ENCODE assay signal across 2 cellular contexts in the genomic region with DNA sequence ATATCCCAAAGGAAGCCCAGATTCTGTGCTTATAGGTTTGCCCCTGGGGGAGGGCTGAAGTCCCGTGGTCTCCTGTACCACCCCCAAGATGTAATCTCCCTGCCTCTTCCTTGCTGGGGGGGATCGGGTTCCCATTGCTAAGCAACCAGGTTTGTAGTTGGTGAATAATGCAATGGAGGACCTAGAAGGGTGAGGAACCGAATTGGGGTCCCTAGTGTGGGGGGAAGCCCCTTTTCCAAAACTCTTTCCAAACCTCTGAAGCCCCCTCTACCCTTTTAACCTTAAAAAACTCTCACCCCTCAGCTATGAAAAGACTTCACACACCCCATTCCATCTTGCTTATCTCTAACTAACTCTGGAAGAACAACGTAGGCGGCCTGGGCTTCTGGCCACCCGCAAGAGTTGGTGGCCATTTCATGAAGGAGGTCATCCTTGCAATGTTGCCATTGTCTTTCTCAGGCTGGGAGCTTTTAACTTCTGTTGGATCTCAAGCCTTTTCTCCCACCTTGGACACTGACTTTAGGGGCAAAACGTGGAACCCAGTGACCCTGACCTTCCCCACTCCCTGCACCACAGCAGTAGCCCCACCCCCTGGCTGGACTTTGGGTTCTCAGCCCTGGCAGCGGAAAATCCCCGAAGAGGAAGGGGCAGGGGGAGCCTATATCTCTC.
TF ChIP-seq lines count a peak whose summit lies in the region.

No MANE protein-coding gene starts in this region.

TF ChIP-seq in A549, 52 proteins besides CTCF, POLR2A, EP300 and RAD21:
- TF ChIP-seq HOXA7 (CRISPR knock-in tag; IDR thresholded peaks at IDR 0.05) (no peak), MAZ (IDR thresholded peaks at IDR 0.05; ENCODE audit: borderline replicate concordance, low read depth, low read length) (no peak), NFE2L2 (conservative IDR thresholded peaks at IDR 0.05; ENCODE audit: low read length) (no peak), BCL3 (IDR thresholded peaks at IDR 0.05) (no peak), GATA3 (IDR thresholded peaks at IDR 0.05; ENCODE audit: borderline replicate concordance) (no peak), RFX5 (IDR thresholded peaks at IDR 0.05) (no peak), POLR2AphosphoS2 (conservative IDR thresholded peaks at IDR 0.05; ENCODE audit: low read length) (no peak), RARB (CRISPR knock-in tag; IDR thresholded peaks at IDR 0.05) (no peak), EHMT2 (IDR thresholded peaks at IDR 0.05; ENCODE audit: low read depth) (no peak), CBX8 (IDR thresholded peaks at IDR 0.05) (no peak)
- TF ChIP-seq, protein P1, sequence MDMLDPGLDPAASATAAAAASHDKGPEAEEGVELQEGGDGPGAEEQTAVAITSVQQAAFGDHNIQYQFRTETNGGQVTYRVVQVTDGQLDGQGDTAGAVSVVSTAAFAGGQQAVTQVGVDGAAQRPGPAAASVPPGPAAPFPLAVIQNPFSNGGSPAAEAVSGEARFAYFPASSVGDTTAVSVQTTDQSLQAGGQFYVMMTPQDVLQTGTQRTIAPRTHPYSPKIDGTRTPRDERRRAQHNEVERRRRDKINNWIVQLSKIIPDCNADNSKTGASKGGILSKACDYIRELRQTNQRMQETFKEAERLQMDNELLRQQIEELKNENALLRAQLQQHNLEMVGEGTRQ (IDR thresholded peaks at IDR 0.05), result no peak

TF ChIP-seq in K562, 482 proteins besides CTCF, POLR2A, EP300 and RAD21:
- TF ChIP-seq ARID1B (IDR thresholded peaks at IDR 0.05), result peak; percentile 19; the same call in 1 of the 2 replicates
- TF ChIP-seq CREM (IDR thresholded peaks at IDR 0.05; ENCODE audit: low read depth), result peak; percentile 31; the same call in 1 of the 2 replicates
- TF ChIP-seq RFX1 (IDR thresholded peaks at IDR 0.05), result peak; percentile 74
- 0 out of 2 replicates have a peak, but pooled peaks have one; percentile 2 for TF ChIP-seq ZFX (CRISPR knock-in tag; IDR thresholded peaks at IDR 0.05)
- no peak for TF ChIP-seq ZNF263 (CRISPR knock-in tag; IDR thresholded peaks at IDR 0.05; ENCODE audit: borderline replicate concordance)
- peak; percentile 4; the same call in 1 of the 2 replicates for TF ChIP-seq CBFA2T2 (conservative IDR thresholded peaks at IDR 0.05)
- peak; percentile 41 for TF ChIP-seq VEZF1 (CRISPR knock-in tag; IDR thresholded peaks at IDR 0.05)
- no peak for TF ChIP-seq NR2C1 (IDR thresholded peaks at IDR 0.05)
- TF ChIP-seq NR2C1 (tag; IDR thresholded peaks at IDR 0.05), result 0 out of 2 replicates have a peak, but pooled peaks have one; percentile 26
- TF ChIP-seq TEAD4 (IDR thresholded peaks at IDR 0.05; ENCODE audit: low read length), result peak; percentile 54; the same call in 1 of the 2 replicates
- TF ChIP-seq TEAD4 (CRISPR knock-in tag; IDR thresholded peaks at IDR 0.05; ENCODE audit: borderline replicate concordance), result no peak
- 0 out of 2 replicates have a peak, but pooled peaks have one; percentile 16 for TF ChIP-seq L3MBTL2 (IDR thresholded peaks at IDR 0.05)
- peak; percentile 47; the same call in 1 of the 2 replicates for TF ChIP-seq DPF2 (IDR thresholded peaks at IDR 0.05)
- TF ChIP-seq NFRKB (IDR thresholded peaks at IDR 0.05; ENCODE audit: low read depth), result peak; percentile 57
- TF ChIP-seq, protein P2, sequence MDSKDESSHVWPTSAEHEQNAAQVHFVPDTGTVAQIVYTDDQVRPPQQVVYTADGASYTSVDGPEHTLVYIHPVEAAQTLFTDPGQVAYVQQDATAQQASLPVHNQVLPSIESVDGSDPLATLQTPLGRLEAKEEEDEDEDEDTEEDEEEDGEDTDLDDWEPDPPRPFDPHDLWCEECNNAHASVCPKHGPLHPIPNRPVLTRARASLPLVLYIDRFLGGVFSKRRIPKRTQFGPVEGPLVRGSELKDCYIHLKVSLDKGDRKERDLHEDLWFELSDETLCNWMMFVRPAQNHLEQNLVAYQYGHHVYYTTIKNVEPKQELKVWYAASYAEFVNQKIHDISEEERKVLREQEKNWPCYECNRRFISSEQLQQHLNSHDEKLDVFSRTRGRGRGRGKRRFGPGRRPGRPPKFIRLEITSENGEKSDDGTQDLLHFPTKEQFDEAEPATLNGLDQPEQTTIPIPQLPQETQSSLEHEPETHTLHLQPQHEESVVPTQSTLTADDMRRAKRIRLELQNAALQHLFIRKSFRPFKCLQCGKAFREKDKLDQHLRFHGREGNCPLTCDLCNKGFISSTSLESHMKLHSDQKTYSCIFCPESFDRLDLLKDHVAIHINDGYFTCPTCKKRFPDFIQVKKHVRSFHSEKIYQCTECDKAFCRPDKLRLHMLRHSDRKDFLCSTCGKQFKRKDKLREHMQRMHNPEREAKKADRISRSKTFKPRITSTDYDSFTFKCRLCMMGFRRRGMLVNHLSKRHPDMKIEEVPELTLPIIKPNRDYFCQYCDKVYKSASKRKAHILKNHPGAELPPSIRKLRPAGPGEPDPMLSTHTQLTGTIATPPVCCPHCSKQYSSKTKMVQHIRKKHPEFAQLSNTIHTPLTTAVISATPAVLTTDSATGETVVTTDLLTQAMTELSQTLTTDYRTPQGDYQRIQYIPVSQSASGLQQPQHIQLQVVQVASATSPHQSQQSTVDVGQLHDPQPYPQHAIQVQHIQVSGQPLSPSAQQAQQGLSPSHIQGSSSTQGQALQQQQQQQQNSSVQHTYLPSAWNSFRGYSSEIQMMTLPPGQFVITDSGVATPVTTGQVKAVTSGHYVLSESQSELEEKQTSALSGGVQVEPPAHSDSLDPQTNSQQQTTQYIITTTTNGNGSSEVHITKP (IDR thresholded peaks at IDR 0.05; ENCODE audit: partially characterized antibody), result peak; percentile 96
- TF ChIP-seq BHLHE40 (IDR thresholded peaks at IDR 0.05; ENCODE audit: low read length), result 0 out of 2 replicates have a peak, but pooled peaks have one; percentile 11
- TF ChIP-seq, protein P3, sequence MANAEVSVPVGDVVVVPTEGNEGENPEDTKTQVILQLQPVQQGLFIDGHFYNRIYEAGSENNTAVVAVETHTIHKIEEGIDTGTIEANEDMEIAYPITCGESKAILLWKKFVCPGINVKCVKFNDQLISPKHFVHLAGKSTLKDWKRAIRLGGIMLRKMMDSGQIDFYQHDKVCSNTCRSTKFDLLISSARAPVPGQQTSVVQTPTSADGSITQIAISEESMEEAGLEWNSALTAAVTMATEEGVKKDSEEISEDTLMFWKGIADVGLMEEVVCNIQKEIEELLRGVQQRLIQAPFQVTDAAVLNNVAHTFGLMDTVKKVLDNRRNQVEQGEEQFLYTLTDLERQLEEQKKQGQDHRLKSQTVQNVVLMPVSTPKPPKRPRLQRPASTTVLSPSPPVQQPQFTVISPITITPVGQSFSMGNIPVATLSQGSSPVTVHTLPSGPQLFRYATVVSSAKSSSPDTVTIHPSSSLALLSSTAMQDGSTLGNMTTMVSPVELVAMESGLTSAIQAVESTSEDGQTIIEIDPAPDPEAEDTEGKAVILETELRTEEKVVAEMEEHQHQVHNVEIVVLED (CRISPR knock-in tag; IDR thresholded peaks at IDR 0.05), result no peak
- 0 out of 2 replicates have a peak, but pooled peaks have one; percentile 27 for TF ChIP-seq CREB3 (tag; conservative IDR thresholded peaks at IDR 0.05; ENCODE audit: low read depth)
- TF ChIP-seq PTBP1 (IDR thresholded peaks at IDR 0.05; ENCODE audit: low read depth, low read length), result 0 out of 2 replicates have a peak, but pooled peaks have one; percentile 13
- TF ChIP-seq ZBTB26 (CRISPR knock-in tag; IDR thresholded peaks at IDR 0.05), result no peak
- TF ChIP-seq FOXK2 (conservative IDR thresholded peaks at IDR 0.05 in 1 of 2, IDR thresholded peaks at IDR 0.05 in 1 of 2; ENCODE audit: low read depth in 2 of 2), result peak in 1 of 2 experiments; percentile 35; a peak in 1 of 4 replicates
- TF ChIP-seq EHMT2 (IDR thresholded peaks at IDR 0.05), result peak; percentile 62; the same call in 1 of the 2 replicates
- TF ChIP-seq ZNF175 (CRISPR knock-in tag; IDR thresholded peaks at IDR 0.05; ENCODE audit: low read depth), result no peak
- 0 out of 2 replicates have a peak, but pooled peaks have one; percentile 41 for TF ChIP-seq KLF1 (tag; IDR thresholded peaks at IDR 0.05)
- peak; percentile 26; the same call in 1 of the 2 replicates for TF ChIP-seq ZBTB7A (IDR thresholded peaks at IDR 0.05; ENCODE audit: borderline replicate concordance, control insufficient read depth, low read depth, low read length)
- TF ChIP-seq YY1 (IDR thresholded peaks at IDR 0.05; ENCODE audit: borderline replicate concordance in 1 of 3, control insufficient read depth in 1 of 3, extremely low read depth in 1 of 3, insufficient read depth in 3 of 3, insufficient read length in 1 of 3, insufficient replicate concordance in 2 of 3, low read depth in 1 of 3, low read length in 2 of 3), result peak in 1 of 3 experiments; percentile 86
- peak; percentile 76 for TF ChIP-seq EGR1 (conservative IDR thresholded peaks at IDR 0.05)
- TF ChIP-seq BCOR (IDR thresholded peaks at IDR 0.05), result no peak
- TF ChIP-seq, protein P4, sequence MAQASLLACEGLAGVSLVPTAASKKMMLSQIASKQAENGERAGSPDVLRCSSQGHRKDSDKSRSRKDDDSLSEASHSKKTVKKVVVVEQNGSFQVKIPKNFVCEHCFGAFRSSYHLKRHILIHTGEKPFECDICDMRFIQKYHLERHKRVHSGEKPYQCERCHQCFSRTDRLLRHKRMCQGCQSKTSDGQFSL (CRISPR knock-in tag; IDR thresholded peaks at IDR 0.05), result no peak
- TF ChIP-seq, protein P4 (tag; IDR thresholded peaks at IDR 0.05), result peak in 1 of 2 experiments; percentile 21; a peak in 1 of 4 replicates
- peak; percentile 67; the same call in 1 of the 2 replicates for TF ChIP-seq ATF7 (IDR thresholded peaks at IDR 0.05)
- TF ChIP-seq NR2C2 (CRISPR knock-in tag; IDR thresholded peaks at IDR 0.05), result no peak
- TF ChIP-seq NR2C2 (tag; IDR thresholded peaks at IDR 0.05), result peak; percentile 39; the same call in 1 of the 2 replicates
- TF ChIP-seq SNAPC5 (CRISPR knock-in tag; IDR thresholded peaks at IDR 0.05), result no peak
- TF ChIP-seq MTA1 (IDR thresholded peaks at IDR 0.05; ENCODE audit: borderline replicate concordance), result no peak
